Comparison of ENCODE assay signal across 8 cellular contexts in the genomic region with DNA sequence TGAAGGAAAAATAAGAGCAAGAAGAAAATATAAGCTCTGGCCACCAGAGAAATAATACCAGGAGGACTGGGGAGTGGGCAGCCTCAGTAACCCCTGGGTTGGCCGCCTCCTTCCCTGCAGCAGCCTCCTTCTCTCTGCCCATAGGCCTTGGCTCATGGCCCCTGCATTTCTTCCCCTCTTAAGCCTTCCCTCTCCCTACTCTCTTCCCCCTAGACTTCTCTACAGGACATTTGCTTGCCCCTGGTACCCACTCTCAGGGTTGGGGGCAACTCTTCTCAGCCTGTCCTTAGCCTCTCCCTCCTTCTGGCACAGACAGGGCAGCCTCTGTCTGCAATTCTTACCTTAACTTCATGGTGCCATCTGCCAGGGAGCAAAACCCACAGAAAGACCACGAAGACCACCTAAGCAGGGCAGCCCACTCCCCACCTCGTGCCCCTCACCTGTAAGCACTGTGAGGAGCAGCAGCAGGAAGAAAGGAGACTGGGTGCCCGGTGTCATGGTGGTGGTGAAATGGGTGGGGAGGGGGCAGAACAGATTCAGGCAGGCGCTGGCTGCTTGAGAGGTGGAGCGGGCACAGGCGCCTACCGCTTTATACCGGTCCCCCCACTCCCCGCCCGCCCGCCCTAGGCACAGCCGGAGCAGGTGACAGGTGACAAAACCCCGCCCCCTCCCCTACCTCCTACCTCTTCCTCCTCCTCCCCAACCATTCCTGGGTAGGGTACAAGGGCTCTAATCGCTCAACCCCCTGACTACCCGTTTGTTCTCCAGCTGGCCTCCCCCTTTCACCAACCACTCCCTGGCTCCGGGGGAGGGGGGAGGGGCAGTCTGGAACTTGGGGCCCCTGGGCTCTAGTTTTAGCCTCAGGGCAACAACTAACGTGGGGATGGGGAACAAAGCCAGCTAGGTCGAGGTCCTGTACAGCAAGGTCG. TPM values are rescaled to one million over a fixed set of nuclear protein-coding genes. Genes with fewer than 3 reads are reported as not detected.
DNase-seq lines count a peak whose midpoint lies in the region; ATAC-seq and TF ChIP-seq lines count a peak whose summit lies in the region.

No MANE protein-coding gene starts in this region.

- no peak for ATAC-seq in T-cell (replicated peaks in 1 of 4)
- no peak for ATAC-seq in natural killer cell

- DNase-seq in A172 (ENCODE audit: low spot score) (peak; percentile 25), HL-60 (ENCODE audit: low read depth in 1 of 2, low spot score in 1 of 2) (peak in 1 of 2 experiments; percentile 33), T-cell (peak in 13 of 34 experiments; percentile 18 to 43 (median 24)), epithelial cell of esophagus (ENCODE audit: low read depth) (no peak), natural killer cell (no peak), GM10266 (ENCODE audit: extremely low spot score) (no peak), NCI-H446 treated with DMSO at 0.1 percent for 48 hours (lab: John Stamatoyannopoulos, UW) (no peak), KG1 (lab: John Stamatoyannopoulos, UW) (no peak)

- no peaks in the 10 kb centered on the region for H3K36me3 Mint-ChIP-seq in T-cell
- H3K36me3 Mint-ChIP-seq in natural killer cell, result no peaks in the 10 kb centered on the region

- H3K27me3 Mint-ChIP-seq in T-cell (no peaks in the 10 kb centered on the region), natural killer cell (ENCODE audit: low read depth in 2 of 2) (peaks cover 0 to 16% of the 10 kb centered on the region in 2 donors)

- H3K27ac Mint-ChIP-seq in T-cell, result peak overlapping the region; percentile 70 to 96
- H3K27ac Mint-ChIP-seq in natural killer cell, result peak overlapping the region in 1 of 2 donors; percentile 97

- CTCF ChIA-PET in T-cell (lab: Charles Lee), result interaction anchor here (0.6 to 2.2 kb wide), 10 partner anchors 15 to 747 kb away, joined by 3 to 33 read pairs (median 4); partner anchors contain the start of genes KRTCAP2 (in 1 of the 2), MTX1 (in 1 of the 2) and THBS3 (in 1 of the 2)

- H3K9me3 Mint-ChIP-seq in T-cell, result no peaks in the 10 kb centered on the region
- H3K9me3 Mint-ChIP-seq in natural killer cell, result no peaks in the 10 kb centered on the region

- H3K4me3 ChIP-seq in HL-60 (replicated peaks; ENCODE audit: insufficient read depth, low read length), result peak overlapping the region; percentile 25
- H3K4me3 ChIP-seq in epithelial cell of esophagus (ENCODE audit: low read length), result peak overlapping the region; percentile 12

- POLR2A ChIA-PET in T-cell (lab: Charles Lee), result interaction anchor here in 1 of 2 donors (0.6 kb wide), 1 partner anchor 57 kb away, joined by 5 read pairs; no protein-coding TSS in a partner anchor

- H3K27ac ChIP-seq in HL-60 (replicated peaks), result peak overlapping the region; percentile 37

- H3K4me1 Mint-ChIP-seq in T-cell (peaks cover 28 to 42% (median 33%) of the 10 kb centered on the region in 3 donors), natural killer cell (peaks cover 20 to 39% of the 10 kb centered on the region in 2 donors)

- TF ChIP-seq CTCF in HL-60 (IDR thresholded peaks at IDR 0.05; ENCODE audit: insufficient read depth, low read length) (no peak), epithelial cell of esophagus (IDR thresholded peaks at IDR 0.05; ENCODE audit: insufficient read depth, low read depth, low read length, missing control alignments) (no peak), natural killer cell (IDR thresholded peaks at IDR 0.05) (no peak), GM10266 (IDR thresholded peaks at IDR 0.05; ENCODE audit: control insufficient read depth, insufficient read depth, low read depth, missing control alignments) (no peak)

- no peaks in the 10 kb centered on the region for H3K27me3 ChIP-seq in HL-60 (ENCODE audit: insufficient read depth, poor library complexity, severe bottlenecking)

- intact Hi-C loops in natural killer cell (cut with micrococcal nuclease), result loop anchor here (5.0 kb wide), 2 partner anchors 35 to 50 kb away; a partner anchor contains a TSS

- H3K4me3 Mint-ChIP-seq in T-cell, result peak overlapping the region; percentile 77 to 91 (median 86)
- peak overlapping the region; percentile 35 for H3K4me3 Mint-ChIP-seq in natural killer cell

RNA-seq across cellular contexts. Expression of gene THBS3, which starts 15.1 kb away (rescaled TPM):
- 11.3 and 24.6 TPM in 2 replicates for total RNA-seq in A172 (2014; rRNA removed; shearing (Covaris generic))
- total RNA-seq in T-cell (10 to 100 TPM; 24.1 to 43.9 (median 34.0) TPM), natural killer cell (10 to 100 TPM; 16.2 to 19.4 (median 18.6) TPM)

RNA-seq across cellular contexts. Expression of gene MTX1, which starts 15.9 kb away (rescaled TPM):
- 85.8 and 110 TPM in 2 replicates for total RNA-seq in A172 (2014; rRNA removed; shearing (Covaris generic))
- total RNA-seq in T-cell, result 10 to 100 TPM; 20.4 to 28.4 (median 25.1) TPM
- total RNA-seq in natural killer cell, result 10 to 100 TPM; 22.3 to 28.5 (median 27.9) TPM

RNA-seq across cellular contexts. Expression of gene TRIM46, which starts 19.0 kb away (rescaled TPM):
- 1.1 and 3.4 TPM in 2 replicates for total RNA-seq in A172 (2014; rRNA removed; shearing (Covaris generic))
- total RNA-seq in T-cell (10 to 100 TPM in 2 of 5 donors, 1 to 10 TPM in 3; 5.1 to 12.2 (median 9.8) TPM), natural killer cell (1 to 10 TPM in 2 of 3 donors, under 1 TPM in 1; 0.94 to 4.9 (median 2.5) TPM)

RNA-seq across cellular contexts. Expression of gene KRTCAP2, which starts 19.5 kb away (rescaled TPM):
- total RNA-seq in A172 (2014; rRNA removed; shearing (Covaris generic)), result 122 and 126 TPM in 2 replicates
- total RNA-seq in T-cell, result 100 to 1,000 TPM in 4 of 5 donors, 10 to 100 TPM in 1; 93.6 to 150 (median 138) TPM
- 100 to 1,000 TPM in 2 of 3 donors, 10 to 100 TPM in 1; 95.3 to 113 (median 104) TPM for total RNA-seq in natural killer cell

RNA-seq across cellular contexts. Expression of gene DPM3, which starts 52.3 kb away (rescaled TPM):
- 37.4 and 116 TPM in 2 replicates for total RNA-seq in A172 (2014; rRNA removed; shearing (Covaris generic))
- total RNA-seq in T-cell (10 to 100 TPM; 26.9 to 70.7 (median 64.5) TPM), natural killer cell (10 to 100 TPM; 26.8 to 45.7 (median 41.5) TPM)
